ENCODE assay signal across 1 cellular context in genomic region chr4:7103599-7104365, GRCh38.
TF ChIP-seq lines count a peak whose summit lies in the region.

No MANE protein-coding gene starts in this region.

TF ChIP-seq in HepG2, 621 proteins besides CTCF, POLR2A, EP300 and RAD21 (continued from another document and continues in another):
- no peak for TF ChIP-seq GRHL1 (CRISPR knock-in tag; conservative IDR thresholded peaks at IDR 0.05)
- TF ChIP-seq ZNF607 (CRISPR knock-in tag; IDR thresholded peaks at IDR 0.05; ENCODE audit: borderline replicate concordance): 0 out of 2 replicates have a peak, but pooled peaks have one; percentile 48
- TF ChIP-seq ELF3 (CRISPR knock-in tag; IDR thresholded peaks at IDR 0.05): peak; percentile 71
- TF ChIP-seq SYNCRIP (IDR thresholded peaks at IDR 0.05; ENCODE audit: insufficient read depth, low read depth, low read length): no peak
- TF ChIP-seq REL (CRISPR knock-in tag; conservative IDR thresholded peaks at IDR 0.05): no peak
- TF ChIP-seq ZFP36L2 (CRISPR knock-in tag; IDR thresholded peaks at IDR 0.05): no peak
- TF ChIP-seq ZNF264 (CRISPR knock-in tag; IDR thresholded peaks at IDR 0.05): 0 out of 2 replicates have a peak, but pooled peaks have one; percentile 49
- TF ChIP-seq ZNF225 (CRISPR knock-in tag; IDR thresholded peaks at IDR 0.05): no peak
- TF ChIP-seq ETS1 (CRISPR knock-in tag; IDR thresholded peaks at IDR 0.05): no peak
- TF ChIP-seq DZIP1 (CRISPR knock-in tag; IDR thresholded peaks at IDR 0.05): no peak
- TF ChIP-seq ZNF841 (CRISPR knock-in tag; IDR thresholded peaks at IDR 0.05; ENCODE audit: borderline replicate concordance): no peak
- 0 out of 2 replicates have a peak, but pooled peaks have one; percentile 14 for TF ChIP-seq IKZF5 (CRISPR knock-in tag; IDR thresholded peaks at IDR 0.05)
- no peak for TF ChIP-seq ZBTB37 (CRISPR knock-in tag; IDR thresholded peaks at IDR 0.05)
- peak; percentile 70 for TF ChIP-seq HDAC2 (CRISPR knock-in tag; IDR thresholded peaks at IDR 0.05)
- TF ChIP-seq THAP7 (CRISPR knock-in tag; IDR thresholded peaks at IDR 0.05): no peak
- TF ChIP-seq ZNF142 (CRISPR knock-in tag; IDR thresholded peaks at IDR 0.05): no peak; the same call in 1 of the 2 replicates
- TF ChIP-seq TRAFD1 (CRISPR knock-in tag; IDR thresholded peaks at IDR 0.05; ENCODE audit: borderline replicate concordance): no peak
- TF ChIP-seq FOXP4 (CRISPR knock-in tag; IDR thresholded peaks at IDR 0.05): peak; percentile 68
- TF ChIP-seq GMEB2 (CRISPR knock-in tag; IDR thresholded peaks at IDR 0.05; ENCODE audit: low read depth): no peak
- no peak for TF ChIP-seq NFKBIZ (CRISPR knock-in tag; IDR thresholded peaks at IDR 0.05)
- TF ChIP-seq NCOA5 (CRISPR knock-in tag; IDR thresholded peaks at IDR 0.05): no peak
- no peak for TF ChIP-seq ZNF382 (CRISPR knock-in tag; IDR thresholded peaks at IDR 0.05; ENCODE audit: borderline replicate concordance)
- no peak for TF ChIP-seq CCDC6 (CRISPR knock-in tag; IDR thresholded peaks at IDR 0.05)
- no peak for TF ChIP-seq ZFP36L1 (CRISPR knock-in tag; IDR thresholded peaks at IDR 0.05)
- TF ChIP-seq BCL6 (CRISPR knock-in tag; IDR thresholded peaks at IDR 0.05): peak; percentile 77
- no peak for TF ChIP-seq GATAD1 (CRISPR knock-in tag; IDR thresholded peaks at IDR 0.05)
- no peak for TF ChIP-seq ZNF749 (CRISPR knock-in tag; IDR thresholded peaks at IDR 0.05; ENCODE audit: borderline replicate concordance)
- no peak for TF ChIP-seq ZNF615 (CRISPR knock-in tag; IDR thresholded peaks at IDR 0.05; ENCODE audit: borderline replicate concordance)
- TF ChIP-seq ZBTB43 (CRISPR knock-in tag; conservative IDR thresholded peaks at IDR 0.05): no peak
- no peak for TF ChIP-seq THYN1 (CRISPR knock-in tag; IDR thresholded peaks at IDR 0.05; ENCODE audit: borderline replicate concordance, low read depth)
- no peak for TF ChIP-seq ZNF879 (CRISPR knock-in tag; IDR thresholded peaks at IDR 0.05)
- peak; percentile 50 for TF ChIP-seq RBM39 (IDR thresholded peaks at IDR 0.05; ENCODE audit: low read depth, low read length, poor library complexity, severe bottlenecking)
- TF ChIP-seq SMARCC2 (IDR thresholded peaks at IDR 0.05): no peak
- TF ChIP-seq KMT2B (CRISPR knock-in tag; IDR thresholded peaks at IDR 0.05): no peak
- TF ChIP-seq NFIB (CRISPR knock-in tag; IDR thresholded peaks at IDR 0.05; ENCODE audit: borderline replicate concordance): no peak
- 0 out of 2 replicates have a peak, but pooled peaks have one; percentile 52 for TF ChIP-seq JUN (CRISPR knock-in tag; IDR thresholded peaks at IDR 0.05)
- no peak for TF ChIP-seq ZNF20 (CRISPR knock-in tag; IDR thresholded peaks at IDR 0.05)
- TF ChIP-seq ZFP90 (CRISPR knock-in tag; IDR thresholded peaks at IDR 0.05; ENCODE audit: borderline replicate concordance): 0 out of 2 replicates have a peak, but pooled peaks have one; percentile 32
